ENCODE assay signal across 27 cellular contexts in the genomic region with DNA sequence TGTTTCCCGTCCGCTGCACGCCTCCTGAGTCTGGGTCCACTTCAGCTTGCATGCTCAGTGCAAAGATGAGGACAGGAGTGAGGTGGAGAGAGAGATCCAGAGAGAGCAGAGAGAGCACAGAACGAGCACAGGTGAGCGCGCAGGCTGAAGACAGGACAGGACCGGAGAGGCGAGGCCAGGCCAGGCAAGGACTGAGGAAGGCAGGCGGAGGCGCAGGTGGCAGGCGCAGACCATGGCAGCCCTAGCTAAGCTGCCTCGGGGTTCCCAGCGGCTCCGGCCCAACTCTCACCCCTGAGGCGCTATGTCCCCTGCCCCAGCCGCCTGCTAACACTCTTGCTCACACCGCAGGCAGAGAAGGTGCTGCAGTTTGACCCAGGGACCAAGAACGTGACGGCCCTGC. TPM values are rescaled to one million over a fixed set of nuclear protein-coding genes. Genes with fewer than 3 reads are reported as not detected.
DNase-seq lines count a peak whose midpoint lies in the region; ATAC-seq, FAIRE-seq and TF ChIP-seq lines count a peak whose summit lies in the region.
"Had no signal": no experiment of that assay in that cellular context is flagged by ENCODE, and none has a peak within 500 bp of the region (broad histone marks: within the 10 kb centered on the region; RNA-seq: fewer than 3 reads in every experiment).

No MANE protein-coding gene starts in this region.

- no peak for ATAC-seq in HG03457 (IDR thresholded peaks at IDR 0.05; ENCODE audit: unreplicated experiment)
- ATAC-seq: CD8-positive, alpha-beta T cell; HCT116; K562; PC-3 had no signal

- H4K8ac ChIP-seq in H1 (ENCODE audit: extremely low read depth, insufficient read depth, low read length) = peak overlapping the region; percentile 2; the same call in 1 of the 2 replicates

- intact Hi-C loops in activated T-helper 1 cell treated with anti-CD3 and anti-CD28 coated beads, Interleukin-12 subunit alpha, Interleukin-12 subunit beta, Interleukin-2, Interleukin-4 antibody, amounts not matched to agents 30 ng/mL and 10 ng/mL and 1 ng/mL, durations not matched to agents 14 hours and 24 hours and 36 hours (cut with micrococcal nuclease) = no loop called here

- CTCF ChIA-PET in HEK293 (lab: Yijun Ruan, JAX) = no interaction called here
- CTCF ChIA-PET in H1 (lab: Charles Lee; ENCODE audit: partially characterized antibody) = interaction anchor here (0.6 to 3.6 kb wide), 10 partner anchors 9 to 136 kb away, joined by 3 to 24 read pairs (median 4); a partner anchor contains a TSS

- no peaks in the 10 kb centered on the region for H3K79me1 ChIP-seq in H1 (ENCODE audit: low read depth, low read length)

- H3K4me1 ChIP-seq in BE2C (peaks cover 9% of the 10 kb centered on the region), HEK293 (ENCODE audit: control insufficient read depth, insufficient read depth, low read length) (no peaks in the 10 kb centered on the region), H1 (replicated peaks in 1 of 4; ENCODE audit: control insufficient read depth in 3 of 4, insufficient read depth in 4 of 4, low read length in 3 of 4) (peaks cover 0 to 9% (median 0%) of the 10 kb centered on the region in 4 experiments; a peak in 1 of 7 replicates)
- H3K4me1 ChIP-seq in BLaER1 treated with 17β-estradiol and CSF1 and Interleukin-3, amounts not matched to agents 10 nM and 100 nM = peaks cover 12 to 35% (median 30%) of the 10 kb centered on the region in 10 experiments; a peak in 19 of 20 replicates
- H3K4me1 ChIP-seq: Caco-2, SJSA1 had no signal

- no peak overlapping the region; the same call in 1 of the 2 replicates for H2AK5ac ChIP-seq in H1 (ENCODE audit: low read depth, low read length)

- H4K5ac ChIP-seq in H1 (ENCODE audit: insufficient read length, low read depth, low read length) = no peak overlapping the region

- no peaks in the 10 kb centered on the region; a peak in 1 of 4 replicates for H3K79me2 ChIP-seq in H1 (ENCODE audit: control insufficient read depth in 1 of 2, insufficient read depth in 2 of 2, low read length in 2 of 2)

- H3K36me3 ChIP-seq in BE2C (no peaks in the 10 kb centered on the region), HEK293 (ENCODE audit: control insufficient read depth in 2 of 2, insufficient read depth in 1 of 2, low read length in 2 of 2) (no peaks in the 10 kb centered on the region), H1 (ENCODE audit: control insufficient read depth in 2 of 4, insufficient read depth in 4 of 4, low read length in 3 of 4) (no peaks in the 10 kb centered on the region; a peak in 1 of 8 replicates)
- H3K36me3 ChIP-seq in BLaER1 treated with 17β-estradiol and CSF1 and Interleukin-3, amounts not matched to agents 10 nM and 100 nM = no peaks in the 10 kb centered on the region
- H3K36me3 ChIP-seq: SJSA1 had no signal

- H3K4me3 ChIP-seq in BE2C (ENCODE audit: low read depth, low read length) (no peak overlapping the region), HEK293 (ENCODE audit: low read depth, low read length) (no peak overlapping the region), H1 (ENCODE audit: extremely low read depth in 1 of 4, insufficient read depth in 2 of 4, low read depth in 3 of 4, low read length in 4 of 4) (no peak overlapping the region)
- H3K4me3 ChIP-seq in BLaER1 treated with 17β-estradiol and CSF1 and Interleukin-3, amounts not matched to agents 10 nM and 100 nM = no peak overlapping the region; a peak in 1 of 20 replicates
- H3K4me3 ChIP-seq: K562, SJSA1 had no signal

- H3K9me3 Mint-ChIP-seq in activated T-helper 1 cell treated with anti-CD3 and anti-CD28 coated beads, Interleukin-12 subunit alpha, Interleukin-12 subunit beta, Interleukin-2, Interleukin-4 antibody, amounts not matched to agents 30 ng/mL and 10 ng/mL and 1 ng/mL, durations not matched to agents 14 hours and 24 hours and 36 hours = no peaks in the 10 kb centered on the region
- H3K9me3 Mint-ChIP-seq: CD8-positive, alpha-beta T cell had no signal

- peak overlapping the region; percentile 14 to 99 (median 82); a peak in 19 of 22 replicates for H3K4me2 ChIP-seq in BLaER1 treated with 17β-estradiol and CSF1 and Interleukin-3, amounts not matched to agents 10 nM and 100 nM
- no peak overlapping the region for H3K4me2 ChIP-seq in H1 (ENCODE audit: insufficient read depth in 1 of 2, low read depth in 2 of 2, low read length in 2 of 2)

- peaks cover 0 to 19% (median 2%) of the 10 kb centered on the region in 11 experiments; a peak in 7 of 22 replicates for H4K20me1 ChIP-seq in BLaER1 treated with 17β-estradiol and CSF1 and Interleukin-3, amounts not matched to agents 10 nM and 100 nM
- H4K20me1 ChIP-seq in H1 (replicated peaks in 1 of 2; ENCODE audit: control insufficient read depth in 1 of 2, insufficient read depth in 2 of 2, low read length in 2 of 2) = peaks cover 3 to 17% of the 10 kb centered on the region in 2 experiments

- H3K27ac Mint-ChIP-seq in activated T-helper 1 cell treated with anti-CD3 and anti-CD28 coated beads, Interleukin-12 subunit alpha, Interleukin-12 subunit beta, Interleukin-2, Interleukin-4 antibody, amounts not matched to agents 30 ng/mL and 10 ng/mL and 1 ng/mL, durations not matched to agents 14 hours and 24 hours and 36 hours = no peak overlapping the region
- H3K27ac Mint-ChIP-seq: CD8-positive, alpha-beta T cell had no signal

- TF ChIP-seq EP300 in H1 (IDR thresholded peaks at IDR 0.05; ENCODE audit: borderline replicate concordance in 1 of 2, low read depth in 2 of 2, low read length in 2 of 2) = no peak

- peak overlapping the region in 2 of 11 experiments; percentile 66 to 71; a peak in 2 of 22 replicates for H3K9ac ChIP-seq in BLaER1 treated with 17β-estradiol and CSF1 and Interleukin-3, amounts not matched to agents 10 nM and 100 nM
- H3K9ac ChIP-seq in H1 (replicated peaks in 1 of 4; ENCODE audit: extremely low read depth in 1 of 4, low read depth in 3 of 4, low read length in 3 of 4) = no peak overlapping the region

- no peak overlapping the region for H3K23ac ChIP-seq in H1 (ENCODE audit: insufficient read length)

- H2BK5ac ChIP-seq in H1 (ENCODE audit: low read depth, low read length) = no peak overlapping the region

- H3K4ac ChIP-seq in H1 (replicated peaks; ENCODE audit: insufficient read length, low read depth, low read length) = no peak overlapping the region

- no peaks in the 10 kb centered on the region for H3K9me3 ChIP-seq in BE2C
- no peaks in the 10 kb centered on the region for H3K9me3 ChIP-seq in BLaER1 treated with 17β-estradiol and CSF1 and Interleukin-3, amounts not matched to agents 10 nM and 100 nM (replicated peaks in 1 of 11)
- H3K9me3 ChIP-seq in HEK293 (ENCODE audit: control insufficient read depth, insufficient read depth, low read depth, low read length) = no peaks in the 10 kb centered on the region
- H3K9me3 ChIP-seq in H1 (ENCODE audit: insufficient read depth in 2 of 2, low read depth in 1 of 2, low read length in 1 of 2) = peaks cover 0 to 7% of the 10 kb centered on the region in 2 experiments; a peak in 3 of 4 replicates
- H3K9me3 ChIP-seq: Caco-2, SJSA1 had no signal

- FAIRE-seq in H1 (lab: Jason Lieb, UNC) = no peak
- FAIRE-seq: GM19239, HepG2, K562 had no signal

- peak; percentile 11 for DNase-seq in BE2C
- no peak for DNase-seq in H1 (ENCODE audit: low read depth in 1 of 2, low spot score in 2 of 2)
- DNase-seq in NCI-H774 (lab: John Stamatoyannopoulos, UW) = no peak
- no peak for DNase-seq in activated T-helper 1 cell treated with anti-CD3 and anti-CD28 coated beads, Interleukin-12 subunit alpha, Interleukin-12 subunit beta, Interleukin-2, Interleukin-4 antibody, amounts not matched to agents 30 ng/mL and 10 ng/mL and 1 ng/mL, durations not matched to agents 14 hours and 24 hours and 36 hours (ENCODE audit: low spot score)
- DNase-seq: C1 segment of cervical spinal cord, Caco-2, Kasumi-1, NCI-H1092 treated with DMSO at 0.1 percent for 48 hours, NCI-H1436 treated with DMSO at 0.1 percent for 48 hours, NCI-H1930, NCI-H2107, NCI-H748 treated with DMSO at 0.1 percent for 48 hours, PC-3, T-helper 2 cell had no signal

- H2BK120ac ChIP-seq in H1 (replicated peaks; ENCODE audit: low read depth, low read length) = no peak overlapping the region

- peaks cover 2% of the 10 kb centered on the region for H3K27me3 Mint-ChIP-seq in activated T-helper 1 cell treated with anti-CD3 and anti-CD28 coated beads, Interleukin-12 subunit alpha, Interleukin-12 subunit beta, Interleukin-2, Interleukin-4 antibody, amounts not matched to agents 30 ng/mL and 10 ng/mL and 1 ng/mL, durations not matched to agents 14 hours and 24 hours and 36 hours (ENCODE audit: insufficient read depth)

- H3K27ac ChIP-seq in BLaER1 treated with 17β-estradiol and CSF1 and Interleukin-3, amounts not matched to agents 10 nM and 100 nM = no peak overlapping the region
- H3K27ac ChIP-seq in HEK293 (ENCODE audit: extremely low read depth, low read depth, low read length) (no peak overlapping the region), H1 (ENCODE audit: low read depth, low read length) (no peak overlapping the region)
- H3K27ac ChIP-seq: SJSA1 had no signal

- no peak overlapping the region for H3K4me3 Mint-ChIP-seq in activated T-helper 1 cell treated with anti-CD3 and anti-CD28 coated beads, Interleukin-12 subunit alpha, Interleukin-12 subunit beta, Interleukin-2, Interleukin-4 antibody, amounts not matched to agents 30 ng/mL and 10 ng/mL and 1 ng/mL, durations not matched to agents 14 hours and 24 hours and 36 hours
- H3K4me3 Mint-ChIP-seq: CD8-positive, alpha-beta T cell had no signal

- no peak overlapping the region for H3K14ac ChIP-seq in H1 (ENCODE audit: insufficient read length)

- no peak for TF ChIP-seq POLR2A in H1 (IDR thresholded peaks at IDR 0.05; ENCODE audit: control extremely low read depth in 1 of 2, low read depth in 2 of 2, low read length in 2 of 2)

- WGBS in H1 (ENCODE audit: extremely low coverage in 1 of 2, insufficient coverage in 1 of 2, insufficient read length in 1 of 2, insufficient replicate concordance in 2 of 2, low coverage in 1 of 2, low lambda C conversion rate in 2 of 2, missing lambda C conversion rate in 1 of 2), 2 experiments = 86% methylated on average over 19 of the region's 19 CpGs; no CpG with 5 or more reads in 1 of the 2 experiments

- H2BK15ac ChIP-seq in H1 (ENCODE audit: low read length) = no peak overlapping the region

- no peaks in the 10 kb centered on the region for H3K36me3 Mint-ChIP-seq in activated T-helper 1 cell treated with anti-CD3 and anti-CD28 coated beads, Interleukin-12 subunit alpha, Interleukin-12 subunit beta, Interleukin-2, Interleukin-4 antibody, amounts not matched to agents 30 ng/mL and 10 ng/mL and 1 ng/mL, durations not matched to agents 14 hours and 24 hours and 36 hours (ENCODE audit: low read depth)
- H3K36me3 Mint-ChIP-seq: CD8-positive, alpha-beta T cell had no signal

- peaks cover 4% of the 10 kb centered on the region for H3K4me1 Mint-ChIP-seq in activated T-helper 1 cell treated with anti-CD3 and anti-CD28 coated beads, Interleukin-12 subunit alpha, Interleukin-12 subunit beta, Interleukin-2, Interleukin-4 antibody, amounts not matched to agents 30 ng/mL and 10 ng/mL and 1 ng/mL, durations not matched to agents 14 hours and 24 hours and 36 hours (ENCODE audit: low read depth)

- no peak for TF ChIP-seq RAD21 in H1 (IDR thresholded peaks at IDR 0.05 in 1 of 2, conservative IDR thresholded peaks at IDR 0.05 in 1 of 2; ENCODE audit: low read depth in 2 of 2, low read length in 2 of 2)

- no peak overlapping the region for H2AFZ ChIP-seq in H1 (ENCODE audit: low read length)

- H2BK20ac ChIP-seq in H1 (ENCODE audit: low read length) = no peak overlapping the region

- H3K23me2 ChIP-seq in H1 (ENCODE audit: low read depth, low read length) = peaks cover 2% of the 10 kb centered on the region; the same call in 1 of the 2 replicates

- H3K27me3 ChIP-seq in BE2C (no peaks in the 10 kb centered on the region), H1 (replicated peaks in 1 of 4; ENCODE audit: control insufficient read depth in 3 of 4, extremely low read depth in 1 of 4, insufficient read depth in 3 of 4, low read length in 3 of 4) (peaks cover 0 to 4% (median 3%) of the 10 kb centered on the region in 4 experiments; a peak in 4 of 7 replicates)
- H3K27me3 ChIP-seq in BLaER1 treated with 17β-estradiol and CSF1 and Interleukin-3, amounts not matched to agents 10 nM and 100 nM = peaks cover 0 to 4% (median 0%) of the 10 kb centered on the region in 11 experiments; a peak in 2 of 22 replicates

- no peak for TF ChIP-seq CTCF in BE2C (IDR thresholded peaks at IDR 0.05; ENCODE audit: low read depth, low read length)
- TF ChIP-seq CTCF in HEK293 (tag by site-specific recombination; IDR thresholded peaks at IDR 0.05) = no peak
- TF ChIP-seq CTCF in H1 (IDR thresholded peaks at IDR 0.05; ENCODE audit: control extremely low read depth in 1 of 3, insufficient read depth in 1 of 3, low read depth in 1 of 3, low read length in 3 of 3) = no peak

- H2BK12ac ChIP-seq in H1 (ENCODE audit: low read depth, low read length) = no peak overlapping the region; the same call in 1 of the 2 replicates

- no peak overlapping the region for H3K56ac ChIP-seq in H1 (replicated peaks; ENCODE audit: insufficient read length, low read depth, low read length)

- POLR2A ChIA-PET in HEK293 (lab: Yijun Ruan, JAX) = interaction anchor here (0.9 to 1.0 kb wide), 2 partner anchors 19 to 23 kb away, joined by 3 to 6 read pairs; no protein-coding TSS in a partner anchor
- POLR2A ChIA-PET in H1 (lab: Charles Lee; ENCODE audit: partially characterized antibody) = interaction anchor here (0.6 to 1.2 kb wide), 5 partner anchors 14 to 75 kb away, joined by 3 to 4 read pairs (median 4); no protein-coding TSS in a partner anchor

- peak overlapping the region; percentile 54 for H4K91ac ChIP-seq in H1 (replicated peaks; ENCODE audit: insufficient read length, low read length)

- H3K18ac ChIP-seq in H1 (ENCODE audit: extremely low read depth, low read length) = no peak overlapping the region

RNA-seq across cellular contexts. Expression of a gene that starts 9.7 kb away (rescaled TPM):
- polyA plus RNA-seq in BE2C (2012; ENCODE audit: insufficient read depth, insufficient read length, low read depth) = 5.4 TPM
- 2.1 TPM in 2 replicates for total RNA-seq in H1 (2021; fragmentation: NEBNext Ultra II Directional; extraction: Animal tissue kit (Norgen Biotek cat#: 25700))
- 0.48 and 1.3 TPM in 2 replicates for polyA plus RNA-seq in H1 (2011; rRNA removed)
- polyA plus RNA-seq in H1 (2011; cell fraction: cytosol; rRNA removed) = 1.6 TPM
- 9.3 TPM for polyA plus RNA-seq in H1 (2011; cell fraction: nucleus; rRNA removed)
- polyA plus RNA-seq in H1 (2012, experiment 1 of 2) = 1.1 to 3.2 TPM (median 2.7 TPM) in 4 replicates
- polyA plus RNA-seq in H1 (2012, experiment 2 of 2) = 0.91 TPM
- 2.0 TPM for polyA plus RNA-seq in H1 (2013, experiment 1 of 2)
- polyA plus RNA-seq in H1 (2013, experiment 2 of 2) = 2.1 TPM
- polyA minus RNA-seq in H1 (2011; rRNA and poly(A)+ RNA removed) = 0.39 and 1.5 TPM in 2 replicates
- polyA minus RNA-seq in H1 (2011; cell fraction: cytosol; rRNA and poly(A)+ RNA removed) = not detected
- polyA minus RNA-seq in H1 (2011; cell fraction: nucleus; rRNA and poly(A)+ RNA removed) = 3.2 TPM
- 0.05 TPM in 2 replicates for total RNA-seq in activated T-helper 1 cell treated with anti-CD3 and anti-CD28 coated beads, Interleukin-12 subunit alpha, Interleukin-12 subunit beta, Interleukin-2, Interleukin-4 antibody, amounts not matched to agents 30 ng/mL and 10 ng/mL and 1 ng/mL, durations not matched to agents 14 hours and 24 hours and 36 hours
- total RNA-seq: CD8-positive, alpha-beta T cell; H4; HepG2; M059J; Right ventricle myocardium superior; SJSA1 had no signal

RNA-seq across cellular contexts. Expression of a gene that starts 21.2 kb away (rescaled TPM):
- polyA plus RNA-seq in BE2C (2012; ENCODE audit: insufficient read depth, insufficient read length, low read depth) = 1.1 TPM
- total RNA-seq in H1 (2021; fragmentation: NEBNext Ultra II Directional; extraction: Animal tissue kit (Norgen Biotek cat#: 25700)) = 0.34 and 0.36 TPM in 2 replicates
- polyA plus RNA-seq in H1 (2011; rRNA removed) = 0.85 and 1.0 TPM in 2 replicates
- 0.25 TPM for polyA plus RNA-seq in H1 (2011; cell fraction: cytosol; rRNA removed)
- 0.60 TPM for polyA plus RNA-seq in H1 (2011; cell fraction: nucleus; rRNA removed)
- polyA plus RNA-seq in H1 (2012, experiment 1 of 2) = 0.75 to 1.2 TPM (median 0.90 TPM) in 3 of 4 replicates, not detected in the other
- polyA plus RNA-seq in H1 (2012, experiment 2 of 2) = 0.18 TPM
- polyA plus RNA-seq in H1 (2013, experiment 1 of 2) = 1.1 TPM
- 0.74 TPM for polyA plus RNA-seq in H1 (2013, experiment 2 of 2)
- polyA minus RNA-seq in H1 (2011; rRNA and poly(A)+ RNA removed) = not detected in 2 replicates
- not detected for polyA minus RNA-seq in H1 (2011; cell fraction: cytosol; rRNA and poly(A)+ RNA removed)
- polyA minus RNA-seq in H1 (2011; cell fraction: nucleus; rRNA and poly(A)+ RNA removed) = 0.90 TPM
- 0.21 TPM in 1 of 2 replicates, not detected in the other for total RNA-seq in activated T-helper 1 cell treated with anti-CD3 and anti-CD28 coated beads, Interleukin-12 subunit alpha, Interleukin-12 subunit beta, Interleukin-2, Interleukin-4 antibody, amounts not matched to agents 30 ng/mL and 10 ng/mL and 1 ng/mL, durations not matched to agents 14 hours and 24 hours and 36 hours
- total RNA-seq: CD8-positive, alpha-beta T cell; HepG2; K562; M059J; Right ventricle myocardium superior; SJSA1 had no signal
- polyA plus RNA-seq: HepG2, K562 had no signal

RNA-seq across cellular contexts. Expression of a gene that starts 23.2 kb away (rescaled TPM):
- 1.7 TPM for polyA plus RNA-seq in BE2C (2012; ENCODE audit: insufficient read depth, insufficient read length, low read depth)
- not detected in 2 replicates for total RNA-seq in H1 (2021; fragmentation: NEBNext Ultra II Directional; extraction: Animal tissue kit (Norgen Biotek cat#: 25700))
- polyA plus RNA-seq in H1 (2011; rRNA removed) = not detected in 2 replicates
- not detected for polyA plus RNA-seq in H1 (2011; cell fraction: cytosol; rRNA removed)
- not detected for polyA plus RNA-seq in H1 (2011; cell fraction: nucleus; rRNA removed)
- polyA plus RNA-seq in H1 (2012, experiment 1 of 2) = not detected in 4 replicates
- polyA plus RNA-seq in H1 (2012, experiment 2 of 2) = not detected
- polyA plus RNA-seq in H1 (2013, experiment 1 of 2) = not detected
- not detected for polyA plus RNA-seq in H1 (2013, experiment 2 of 2)
- polyA minus RNA-seq in H1 (2011; rRNA and poly(A)+ RNA removed) = not detected in 2 replicates
- not detected for polyA minus RNA-seq in H1 (2011; cell fraction: cytosol; rRNA and poly(A)+ RNA removed)
- polyA minus RNA-seq in H1 (2011; cell fraction: nucleus; rRNA and poly(A)+ RNA removed) = not detected
- total RNA-seq in activated T-helper 1 cell treated with anti-CD3 and anti-CD28 coated beads, Interleukin-12 subunit alpha, Interleukin-12 subunit beta, Interleukin-2, Interleukin-4 antibody, amounts not matched to agents 30 ng/mL and 10 ng/mL and 1 ng/mL, durations not matched to agents 14 hours and 24 hours and 36 hours = not detected in 2 replicates
- total RNA-seq: Caco-2; CD8-positive, alpha-beta T cell; H4; HepG2; HT-29; K562; M059J; PC-3; Right ventricle myocardium superior; SJSA1 had no signal
- polyA plus RNA-seq: HepG2, K562 had no signal

RNA-seq across cellular contexts. Expression of a gene that starts 34.1 kb away (rescaled TPM):
- polyA plus RNA-seq in BE2C (2012; ENCODE audit: insufficient read depth, insufficient read length, low read depth) = 408 TPM
- 21.2 and 21.5 TPM in 2 replicates for total RNA-seq in H1 (2021; fragmentation: NEBNext Ultra II Directional; extraction: Animal tissue kit (Norgen Biotek cat#: 25700))
- 26.8 and 34.7 TPM in 2 replicates for polyA plus RNA-seq in H1 (2011; rRNA removed)
- polyA plus RNA-seq in H1 (2011; cell fraction: cytosol; rRNA removed) = 24.1 TPM
- polyA plus RNA-seq in H1 (2011; cell fraction: nucleus; rRNA removed) = 125 TPM
- polyA plus RNA-seq in H1 (2012, experiment 1 of 2) = 11.3 to 28.6 TPM (median 18.7 TPM) in 4 replicates
- polyA plus RNA-seq in H1 (2012, experiment 2 of 2) = 8.7 TPM
- polyA plus RNA-seq in H1 (2013, experiment 1 of 2) = 28.6 TPM
- polyA plus RNA-seq in H1 (2013, experiment 2 of 2) = 28.2 TPM
- polyA minus RNA-seq in H1 (2011; rRNA and poly(A)+ RNA removed) = 2.4 and 6.1 TPM in 2 replicates
- 11.8 TPM for polyA minus RNA-seq in H1 (2011; cell fraction: cytosol; rRNA and poly(A)+ RNA removed)
- 10.2 TPM for polyA minus RNA-seq in H1 (2011; cell fraction: nucleus; rRNA and poly(A)+ RNA removed)
- total RNA-seq in activated T-helper 1 cell treated with anti-CD3 and anti-CD28 coated beads, Interleukin-12 subunit alpha, Interleukin-12 subunit beta, Interleukin-2, Interleukin-4 antibody, amounts not matched to agents 30 ng/mL and 10 ng/mL and 1 ng/mL, durations not matched to agents 14 hours and 24 hours and 36 hours = 371 and 394 TPM in 2 replicates

RNA-seq across cellular contexts. Expression of a gene that starts 39.7 kb away (rescaled TPM):
- 302 TPM for polyA plus RNA-seq in BE2C (2012; ENCODE audit: insufficient read depth, insufficient read length, low read depth)
- total RNA-seq in H1 (2021; fragmentation: NEBNext Ultra II Directional; extraction: Animal tissue kit (Norgen Biotek cat#: 25700)) = 37.7 and 41.9 TPM in 2 replicates
- polyA plus RNA-seq in H1 (2011; rRNA removed) = 30.2 and 44.3 TPM in 2 replicates
- polyA plus RNA-seq in H1 (2011; cell fraction: cytosol; rRNA removed) = 31.6 TPM
- polyA plus RNA-seq in H1 (2011; cell fraction: nucleus; rRNA removed) = 198 TPM
- 20.7 to 43.2 TPM (median 38.1 TPM) in 4 replicates for polyA plus RNA-seq in H1 (2012, experiment 1 of 2)
- 25.6 TPM for polyA plus RNA-seq in H1 (2012, experiment 2 of 2)
- 22.6 TPM for polyA plus RNA-seq in H1 (2013, experiment 1 of 2)
- 17.5 TPM for polyA plus RNA-seq in H1 (2013, experiment 2 of 2)
- 20.4 and 24.8 TPM in 2 replicates for polyA minus RNA-seq in H1 (2011; rRNA and poly(A)+ RNA removed)
- polyA minus RNA-seq in H1 (2011; cell fraction: cytosol; rRNA and poly(A)+ RNA removed) = 28.8 TPM
- polyA minus RNA-seq in H1 (2011; cell fraction: nucleus; rRNA and poly(A)+ RNA removed) = 67.3 TPM
- total RNA-seq in activated T-helper 1 cell treated with anti-CD3 and anti-CD28 coated beads, Interleukin-12 subunit alpha, Interleukin-12 subunit beta, Interleukin-2, Interleukin-4 antibody, amounts not matched to agents 30 ng/mL and 10 ng/mL and 1 ng/mL, durations not matched to agents 14 hours and 24 hours and 36 hours = 62.5 and 63.6 TPM in 2 replicates

Comparison
In these comparisons a context has a peak if more than half of its experiments do, and no peak if none do; other contexts are left out.
1. H3K4me2 ChIP-seq: peak in BLaER1 treated with 17β-estradiol and CSF1 and Interleukin-3, amounts not matched to agents 10 nM and 100 nM (11 of 11); none in H1 (0 of 2).